In genomic region chr12:11749943-11750690, GRCh38 we compare ENCODE assay signal across 1 cellular context.
TF ChIP-seq lines count a peak whose summit lies in the region.

No MANE protein-coding gene starts in this region.

TF ChIP-seq in WTC11, 78 proteins besides CTCF, POLR2A, EP300 and RAD21 (continued from another document):
- TF ChIP-seq AFF4 (CRISPR knock-in tag; IDR thresholded peaks at IDR 0.05; ENCODE audit: borderline replicate concordance): no peak
